In genomic region chr6:101980924-101981323, GRCh38 we compare ENCODE assay signal across 17 cellular contexts.
DNase-seq lines count a peak whose midpoint lies in the region; ATAC-seq and TF ChIP-seq lines count a peak whose summit lies in the region.
"Had no signal": no experiment of that assay in that cellular context is flagged by ENCODE, and none has a peak within 500 bp of the region (broad histone marks: within the 10 kb centered on the region; RNA-seq: fewer than 3 reads in every experiment).

No MANE protein-coding gene starts in this region.

- ATAC-seq in SK-N-SH treated with all-trans-retinoic acid at 6 μM for 48 hours (no peak), foreskin keratinocyte (no peak)

- peak; percentile 42 for DNase-seq in BE2C
- peak; percentile 2 for DNase-seq in LHCN-M2 (ENCODE audit: low read depth)
- DNase-seq in left kidney (ENCODE audit: low read depth, low spot score), result peak; percentile 2
- no peak for DNase-seq in head of caudate nucleus
- DNase-seq in foreskin keratinocyte, result no peak
- no peak for DNase-seq in middle frontal gyrus (ENCODE audit: extremely low spot score, low spot score)
- DNase-seq in stimulated activated CD8-positive, alpha-beta memory T cell treated with anti-CD3 and anti-CD28 coated beads, Interleukin-4, amount 100 ng/mL, for 48 hours, result no peak
- DNase-seq: CD4-positive, alpha-beta T cell; CD8-positive, alpha-beta memory T cell; DMS 273 treated with DMSO at 0.1 percent for 48 hours; DMS79; GF-D8; GOT3; HFFc6 had no signal

- H3K27me3 ChIP-seq in BE2C, result no peaks in the 10 kb centered on the region
- H3K27me3 ChIP-seq in foreskin keratinocyte, result no peaks in the 10 kb centered on the region
- H3K27me3 ChIP-seq: BLaER1 treated with 17β-estradiol and CSF1 and Interleukin-3, amounts not matched to agents 10 nM and 100 nM had no signal

- H3K36me3 ChIP-seq in BE2C, result no peaks in the 10 kb centered on the region
- H3K36me3 ChIP-seq: BLaER1 treated with 17β-estradiol and CSF1 and Interleukin-3, amounts not matched to agents 10 nM and 100 nM; HAP-1 had no signal

- TF ChIP-seq CTCF in BE2C (IDR thresholded peaks at IDR 0.05; ENCODE audit: low read depth, low read length) (no peak), foreskin keratinocyte (conservative IDR thresholded peaks at IDR 0.05) (no peak)

- no peaks in the 10 kb centered on the region for H3K9me3 ChIP-seq in BE2C
- H3K9me3 ChIP-seq: BLaER1 treated with 17β-estradiol and CSF1 and Interleukin-3, amounts not matched to agents 10 nM and 100 nM; HAP-1 had no signal

- no peak overlapping the region for H3K27ac ChIP-seq in foreskin keratinocyte
- H3K27ac ChIP-seq: BLaER1 treated with 17β-estradiol and CSF1 and Interleukin-3, amounts not matched to agents 10 nM and 100 nM had no signal

- peaks cover 12% of the 10 kb centered on the region for H3K4me1 ChIP-seq in BE2C
- no peaks in the 10 kb centered on the region for H3K4me1 ChIP-seq in foreskin keratinocyte
- H3K4me1 ChIP-seq: BLaER1 treated with 17β-estradiol and CSF1 and Interleukin-3, amounts not matched to agents 10 nM and 100 nM; HAP-1 had no signal

- no peak overlapping the region for H3K4me3 ChIP-seq in BE2C (ENCODE audit: low read depth, low read length)
- H3K4me3 ChIP-seq: BLaER1 treated with 17β-estradiol and CSF1 and Interleukin-3, amounts not matched to agents 10 nM and 100 nM; HAP-1 had no signal

- intact Hi-C loops in head of caudate nucleus (cut with DNase I), result no loop called here

TF ChIP-seq in SK-N-SH treated with all-trans-retinoic acid at 6 μM for 48 hours, 23 proteins besides CTCF, POLR2A, EP300 and RAD21:
- TF ChIP-seq CSDC2 (CRISPR knock-in tag; IDR thresholded peaks at IDR 0.05) (no peak), TCF4 (CRISPR knock-in tag; IDR thresholded peaks at IDR 0.05; ENCODE audit: borderline replicate concordance) (peak; percentile 44; the same call in 1 of the 2 replicates)
TF ChIP-seq in SK-N-SH treated with all-trans-retinoic acid at 6 μM for 48 hours: peak in this region for 1.

Comparison
In these comparisons a context has a peak if more than half of its experiments do, and no peak if none do; other contexts are left out.
1. DNase-seq: peak in BE2C (single experiment), LHCN-M2 (single experiment) and left kidney (single experiment); none in head of caudate nucleus (0 of 42), foreskin keratinocyte (0 of 2), middle frontal gyrus (single experiment) and stimulated activated CD8-positive, alpha-beta memory T cell treated with anti-CD3 and anti-CD28 coated beads, Interleukin-4, amount 100 ng/mL, for 48 hours (single experiment).